1 cellular context compared by ENCODE assay signal in the genomic region with DNA sequence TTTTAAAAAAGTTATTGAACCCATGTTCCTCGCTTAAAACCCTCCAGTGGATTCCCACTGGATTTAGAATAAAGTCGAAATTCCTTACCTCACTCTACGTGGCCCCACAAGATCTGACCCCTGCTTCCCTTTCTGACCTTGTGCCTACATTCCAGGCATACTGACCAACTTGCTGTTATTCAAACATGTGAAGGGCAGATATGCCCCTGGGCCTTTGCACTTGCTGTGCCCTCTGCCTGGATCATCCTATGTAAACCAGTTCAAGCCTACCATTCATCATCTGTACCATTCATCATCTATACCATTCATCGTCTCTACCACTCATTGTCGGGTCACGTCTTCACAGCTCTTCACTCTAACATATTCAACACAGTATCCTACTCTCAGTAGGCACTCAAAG.
TF ChIP-seq lines count a peak whose summit lies in the region.

No MANE protein-coding gene starts in this region.

TF ChIP-seq in K562, 482 proteins besides CTCF, POLR2A, EP300 and RAD21:
- TF ChIP-seq ZNF12 (CRISPR knock-in tag; IDR thresholded peaks at IDR 0.05) (no peak), AFF4 (CRISPR knock-in tag; IDR thresholded peaks at IDR 0.05) (no peak), BCOR (IDR thresholded peaks at IDR 0.05) (peak; percentile 20; the same call in 1 of the 2 replicates), ZNF23 (CRISPR knock-in tag; IDR thresholded peaks at IDR 0.05) (no peak), ZNF766 (CRISPR knock-in tag; conservative IDR thresholded peaks at IDR 0.05) (no peak), MCM3 (IDR thresholded peaks at IDR 0.05) (0 out of 2 replicates have a peak, but pooled peaks have one; percentile 32), MEIS2 (IDR thresholded peaks at IDR 0.05; ENCODE audit: partially characterized antibody) (no peak), ZNF384 (IDR thresholded peaks at IDR 0.05; ENCODE audit: low read depth, low read length) (no peak), RBM25 (IDR thresholded peaks at IDR 0.05; ENCODE audit: low read depth, low read length, severe bottlenecking) (peak; percentile 62)
